22 cellular contexts compared by ENCODE assay signal in the genomic region with DNA sequence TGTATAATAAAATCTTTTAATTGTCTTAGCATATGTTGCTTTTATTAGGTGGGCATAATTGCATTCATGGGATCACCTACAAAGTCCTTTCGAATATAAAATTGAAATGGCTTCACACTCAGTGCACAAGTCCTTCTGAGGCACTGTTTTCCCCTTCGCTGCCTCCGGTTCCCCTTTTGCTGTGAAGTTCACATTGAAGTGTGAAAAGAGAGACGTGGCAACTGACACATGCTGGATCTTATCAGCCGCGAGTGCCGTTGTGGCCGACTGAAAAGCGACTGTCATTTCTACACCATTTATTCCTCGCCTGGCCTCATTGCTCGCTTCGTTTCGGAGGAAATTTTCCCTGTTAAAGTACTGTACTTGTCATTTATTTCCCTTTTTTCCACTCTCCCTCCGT.
DNase-seq lines count a peak whose midpoint lies in the region; ATAC-seq and TF ChIP-seq lines count a peak whose summit lies in the region.
"Had no signal": no experiment of that assay in that cellular context is flagged by ENCODE, and none has a peak within 500 bp of the region (broad histone marks: within the 10 kb centered on the region; RNA-seq: fewer than 3 reads in every experiment).

No MANE protein-coding gene starts in this region.

- H4K20me1 ChIP-seq in smooth muscle cell (ENCODE audit: low read depth): no peaks in the 10 kb centered on the region

- WGBS in smooth muscle cell (ENCODE audit: low lambda C conversion rate): 46% methylated on average over 14 of the region's 14 CpGs
- WGBS in transverse colon (ENCODE audit: low coverage in 1 of 2), 2 donors: 54 to 56% methylated on average over 11 to 14 of the region's 14 CpGs

- TF ChIP-seq POLR2A in transverse colon (IDR thresholded peaks at IDR 0.05): no peak

- H3K4me1 ChIP-seq in smooth muscle cell (ENCODE audit: low read depth): no peaks in the 10 kb centered on the region
- H3K4me1 ChIP-seq in transverse colon: no peaks in the 10 kb centered on the region
- H3K4me1 ChIP-seq: adrenal gland, tibial nerve had no signal

- ATAC-seq in HG02610 (IDR thresholded peaks at IDR 0.05; ENCODE audit: unreplicated experiment) (peak; percentile 79), T-helper 17 cell (no peak)
- ATAC-seq: activated CD8-positive, alpha-beta T cell treated with anti-CD3 and anti-CD28 coated beads, Interleukin-2, amount 10 ng/mL, durations not matched to agents 7 days and 5 days; Right ventricle myocardium inferior had no signal

- peaks cover 2 to 8% (median 7%) of the 10 kb centered on the region in 3 donors for H3K27me3 Mint-ChIP-seq in CD14-positive monocyte (ENCODE audit: low read depth in 3 of 3)
- peaks cover 0 to 4% (median 2%) of the 10 kb centered on the region in 3 donors for H3K27me3 Mint-ChIP-seq in immature natural killer cell (ENCODE audit: low read depth in 3 of 3)
- H3K27me3 Mint-ChIP-seq in T-helper 17 cell: no peaks in the 10 kb centered on the region

- peak overlapping the region; percentile 58 for H3K4me2 ChIP-seq in smooth muscle cell

- peak; percentile 49 for DNase-seq in CD14-positive monocyte (ENCODE audit: low spot score)
- peak; percentile 61 to 67 (median 65) for DNase-seq in immature natural killer cell
- DNase-seq in smooth muscle cell (lab: John Stamatoyannopoulos, UW; ENCODE audit: unreplicated experiment): no peak
- DNase-seq in transverse colon: no peak
- DNase-seq in T-helper 17 cell: no peak
- DNase-seq in activated effector memory CD4-positive, alpha-beta T cell treated with Interleukin-2 at 50 U/mL for 16 hours: no peak
- DNase-seq: activated CD8-positive, alpha-beta T cell treated with anti-CD3 and anti-CD28 coated beads, Interleukin-2, amount 10 ng/mL, durations not matched to agents 7 days and 5 days; activated naive CD4-positive, alpha-beta T cell treated with anti-CD3 and anti-CD28 coated beads, Interleukin-2, amount 10 ng/mL, durations not matched to agents 7 days and 5 days; adrenal gland; C1 segment of cervical spinal cord; central memory CD4-positive, alpha-beta T cell; erythroblast; glutamatergic neuron; islet precursor cell; NCI-H2029; NCI-H526; nephron progenitor cell; retina; small intestine had no signal

- H3K4me3 ChIP-seq in smooth muscle cell: no peak overlapping the region
- H3K4me3 ChIP-seq in transverse colon: no peak overlapping the region
- H3K4me3 ChIP-seq: adrenal gland, tibial nerve had no signal

- H3K4me1 Mint-ChIP-seq in CD14-positive monocyte: peaks cover 11% of the 10 kb centered on the region
- peaks cover 36 to 63% of the 10 kb centered on the region in 2 donors for H3K4me1 Mint-ChIP-seq in immature natural killer cell
- no peaks in the 10 kb centered on the region for H3K4me1 Mint-ChIP-seq in T-helper 17 cell
- H3K4me1 Mint-ChIP-seq: activated naive CD4-positive, alpha-beta T cell treated with anti-CD3 and anti-CD28 coated beads, Interleukin-2, amount 10 ng/mL, durations not matched to agents 7 days and 5 days had no signal

- peaks cover 1% of the 10 kb centered on the region for H3F3A ChIP-seq in smooth muscle cell (ENCODE audit: low read depth)

- peak overlapping the region in 1 of 2 donors; percentile 2 for H3K4me3 Mint-ChIP-seq in CD14-positive monocyte
- peak overlapping the region; percentile 54 to 82 (median 75) for H3K4me3 Mint-ChIP-seq in immature natural killer cell
- H3K4me3 Mint-ChIP-seq in T-helper 17 cell: no peak overlapping the region
- H3K4me3 Mint-ChIP-seq: activated CD8-positive, alpha-beta T cell treated with anti-CD3 and anti-CD28 coated beads, Interleukin-2, amount 10 ng/mL, durations not matched to agents 7 days and 5 days; activated naive CD4-positive, alpha-beta T cell treated with anti-CD3 and anti-CD28 coated beads, Interleukin-2, amount 10 ng/mL, durations not matched to agents 7 days and 5 days; nephron progenitor cell had no signal

- in situ Hi-C loops in transverse colon (cut with MboI; ENCODE audit: low pct_ligation_motif_present in 1 of 4, low pct_unique_long_range_greater_than_20kb in 1 of 4, low sequenced_read_pairs in 3 of 4): no loop called here

- H3K36me3 ChIP-seq in smooth muscle cell (ENCODE audit: low read depth) (no peaks in the 10 kb centered on the region), transverse colon (no peaks in the 10 kb centered on the region)
- H3K36me3 ChIP-seq: adrenal gland, tibial nerve had no signal

- H3K9me3 ChIP-seq in smooth muscle cell (replicated peaks; ENCODE audit: low read depth): no peaks in the 10 kb centered on the region
- H3K9me3 ChIP-seq in transverse colon: no peaks in the 10 kb centered on the region
- H3K9me3 ChIP-seq in T-helper 17 cell (ENCODE audit: control insufficient read depth, low read length, poor library complexity, severe bottlenecking): no peaks in the 10 kb centered on the region
- H3K9me3 ChIP-seq: adrenal gland had no signal

- intact Hi-C loops in CD14-positive monocyte (cut with micrococcal nuclease) (no loop called here), transverse colon (cut with DNase I; ENCODE audit: low total_unique reads) (no loop called here)

- H3K79me2 ChIP-seq in smooth muscle cell (ENCODE audit: low read depth): no peaks in the 10 kb centered on the region

- TF ChIP-seq CTCF in CD14-positive monocyte (IDR thresholded peaks at IDR 0.05): no peak
- TF ChIP-seq CTCF in smooth muscle cell (IDR thresholded peaks at IDR 0.05; ENCODE audit: borderline replicate concordance, insufficient read depth, poor library complexity, severe bottlenecking): no peak
- no peak for TF ChIP-seq CTCF in transverse colon (IDR thresholded peaks at IDR 0.05)

- no peaks in the 10 kb centered on the region for H3K36me3 Mint-ChIP-seq in CD14-positive monocyte
- no peaks in the 10 kb centered on the region for H3K36me3 Mint-ChIP-seq in immature natural killer cell
- peaks cover 2% of the 10 kb centered on the region for H3K36me3 Mint-ChIP-seq in T-helper 17 cell (ENCODE audit: low read depth)
- H3K36me3 Mint-ChIP-seq: activated naive CD4-positive, alpha-beta T cell treated with anti-CD3 and anti-CD28 coated beads, Interleukin-2, amount 10 ng/mL, durations not matched to agents 7 days and 5 days had no signal

- H3K27me3 ChIP-seq in smooth muscle cell (ENCODE audit: low read depth) (no peaks in the 10 kb centered on the region), transverse colon (no peaks in the 10 kb centered on the region)
- H3K27me3 ChIP-seq: adrenal gland, tibial nerve had no signal

- H3K9ac ChIP-seq in smooth muscle cell (ENCODE audit: low read depth): no peak overlapping the region

- H3K9me3 Mint-ChIP-seq in CD14-positive monocyte: peaks cover 9 to 27% (median 17%) of the 10 kb centered on the region in 7 donors
- H3K9me3 Mint-ChIP-seq in immature natural killer cell: peaks cover 0 to 6% (median 0%) of the 10 kb centered on the region in 6 donors

- H3K27ac Mint-ChIP-seq in CD14-positive monocyte (peak overlapping the region in 1 of 7 donors; percentile 16), immature natural killer cell (peak overlapping the region; percentile 26 to 94 (median 82)), T-helper 17 cell (no peak overlapping the region)
- H3K27ac Mint-ChIP-seq: activated CD8-positive, alpha-beta T cell treated with anti-CD3 and anti-CD28 coated beads, Interleukin-2, amount 10 ng/mL, durations not matched to agents 7 days and 5 days; activated naive CD4-positive, alpha-beta T cell treated with anti-CD3 and anti-CD28 coated beads, Interleukin-2, amount 10 ng/mL, durations not matched to agents 7 days and 5 days; nephron progenitor cell had no signal

- H2AFZ ChIP-seq in smooth muscle cell (ENCODE audit: low read depth): peak overlapping the region; percentile 16

- no peak overlapping the region for H3K27ac ChIP-seq in smooth muscle cell (ENCODE audit: low read depth)
- no peak overlapping the region for H3K27ac ChIP-seq in transverse colon
- H3K27ac ChIP-seq: adrenal gland, tibial nerve had no signal

- TF ChIP-seq EP300 in transverse colon (IDR thresholded peaks at IDR 0.05; ENCODE audit: low read depth): no peak

Comparison
In these comparisons a context has a peak if more than half of its experiments do, and no peak if none do; other contexts are left out.
1. DNase-seq: peak in CD14-positive monocyte (single experiment) and immature natural killer cell (3 of 3); none in smooth muscle cell (single experiment), transverse colon (single experiment), T-helper 17 cell (0 of 3) and activated effector memory CD4-positive, alpha-beta T cell treated with Interleukin-2 at 50 U/mL for 16 hours (single experiment).